ENCODE assay signal across 9 cellular contexts in the genomic region with DNA sequence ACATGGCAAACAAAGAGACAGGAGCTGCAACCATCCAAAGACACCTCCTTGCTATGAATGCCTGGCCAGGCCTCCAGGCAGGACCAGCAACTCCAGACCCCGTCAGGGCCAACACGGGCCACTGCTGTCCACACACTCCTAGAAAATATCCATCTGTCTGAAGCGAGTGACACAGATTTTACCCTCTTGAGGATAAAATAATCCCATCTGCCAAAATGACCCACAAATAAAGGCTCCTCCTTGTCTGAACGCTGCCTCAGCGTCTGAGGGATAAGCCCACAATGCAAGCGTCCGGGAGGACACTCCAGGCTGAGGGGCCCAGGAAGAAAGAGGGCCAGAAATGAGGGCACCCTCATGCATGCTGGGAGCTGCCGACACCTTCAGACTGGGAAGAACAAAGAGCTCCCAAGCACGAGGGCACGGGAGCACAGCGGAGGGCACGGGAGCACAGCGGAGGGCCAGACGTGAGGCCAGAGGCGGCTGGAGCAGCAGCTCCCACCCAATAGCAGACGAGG.
DNase-seq lines count a peak whose midpoint lies in the region; ATAC-seq and TF ChIP-seq lines count a peak whose summit lies in the region.
"Had no signal": no experiment of that assay in that cellular context is flagged by ENCODE, and none has a peak within 500 bp of the region (broad histone marks: within the 10 kb centered on the region; RNA-seq: fewer than 3 reads in every experiment).

No MANE protein-coding gene starts in this region.

- H3K27ac ChIP-seq in mesenchymal stem cell (ENCODE audit: low read length, poor library complexity, severe bottlenecking) = peak overlapping the region; percentile 9
- H3K27ac ChIP-seq in ascending aorta = no peak overlapping the region

- TF ChIP-seq CTCF in ascending aorta (IDR thresholded peaks at IDR 0.05) = no peak

- H2AFZ ChIP-seq in mesenchymal stem cell (ENCODE audit: low read depth, low read length) = no peak overlapping the region

- H2BK12ac ChIP-seq in mesenchymal stem cell (ENCODE audit: low read length in 2 of 2) = no peak overlapping the region

- H3K9me3 ChIP-seq in mesenchymal stem cell (ENCODE audit: control insufficient read depth, low read length) (no peaks in the 10 kb centered on the region), ascending aorta (no peaks in the 10 kb centered on the region)

- H3K14ac ChIP-seq in mesenchymal stem cell (ENCODE audit: low read length in 2 of 2) = no peak overlapping the region

- no peak overlapping the region for H3K4ac ChIP-seq in mesenchymal stem cell (ENCODE audit: low read depth in 1 of 2, low read length in 2 of 2)

- no peak overlapping the region for H4K8ac ChIP-seq in mesenchymal stem cell (ENCODE audit: low read length)

- H3K36me3 ChIP-seq in mesenchymal stem cell (ENCODE audit: control insufficient read depth in 1 of 2, insufficient read depth in 2 of 2, low read depth in 1 of 2, low read length in 2 of 2) = peaks cover 4 to 7% of the 10 kb centered on the region in 2 experiments
- H3K36me3 ChIP-seq in ascending aorta = no peaks in the 10 kb centered on the region

- H3K4me3 ChIP-seq in mesenchymal stem cell (ENCODE audit: insufficient read depth in 1 of 2, low read depth in 1 of 2, low read length in 2 of 2) = peak overlapping the region in 1 of 2 experiments; percentile 13
- no peak overlapping the region for H3K4me3 ChIP-seq in ascending aorta

- H2BK15ac ChIP-seq in mesenchymal stem cell (ENCODE audit: low read depth, poor library complexity, severe bottlenecking) = no peak overlapping the region

- intact Hi-C loops in Right ventricle myocardium superior (cut with DNase I) = no loop called here
- intact Hi-C loops in cardiac septum (cut with DNase I) = no loop called here
- intact Hi-C loops in ascending aorta (cut with DNase I) = no loop called here

- peak overlapping the region; percentile 66 for H3K9ac ChIP-seq in mesenchymal stem cell (ENCODE audit: low read length)

- H3K79me1 ChIP-seq in mesenchymal stem cell (replicated peaks; ENCODE audit: low read length, poor library complexity, severe bottlenecking) = peaks cover 3% of the 10 kb centered on the region

- H3K4me1 ChIP-seq in mesenchymal stem cell (ENCODE audit: control insufficient read depth, insufficient read depth, low read depth, low read length) (peaks cover 36% of the 10 kb centered on the region), ascending aorta (peaks cover 0 to 7% of the 10 kb centered on the region in 2 donors)

- no peak overlapping the region for H2BK120ac ChIP-seq in mesenchymal stem cell (ENCODE audit: low read depth, low read length)

- peak; percentile 45 for ATAC-seq in Right ventricle myocardium superior (ENCODE audit: poor library complexity)

- peak overlapping the region in 1 of 2 experiments; percentile 42 for H3K18ac ChIP-seq in mesenchymal stem cell (ENCODE audit: low read depth in 1 of 2, low read length in 2 of 2)

- no peak overlapping the region for H2BK5ac ChIP-seq in mesenchymal stem cell (ENCODE audit: low read depth, low read length, poor library complexity, severe bottlenecking)

- no peak overlapping the region for H3K23ac ChIP-seq in mesenchymal stem cell (ENCODE audit: low read length in 2 of 2)

- DNase-seq in Right ventricle myocardium superior = no peak
- no peak for DNase-seq in cardiac septum (ENCODE audit: low spot score)
- peak; percentile 55 for DNase-seq in cerebellum (ENCODE audit: low spot score)
- DNase-seq in mesenchymal stem cell = no peak
- no peak for DNase-seq in CD1c-positive myeloid dendritic cell (ENCODE audit: extremely low spot score)
- DNase-seq in occipital lobe (lab: John Stamatoyannopoulos, UW) = no peak
- no peak for DNase-seq in NAMALWA (ENCODE audit: low spot score)
- no peak for DNase-seq in ascending aorta (ENCODE audit: low spot score in 2 of 2)
- DNase-seq: GDM1 had no signal

- peak overlapping the region; percentile 8 for H4K91ac ChIP-seq in mesenchymal stem cell (ENCODE audit: low read length)

- H2AK5ac ChIP-seq in mesenchymal stem cell (ENCODE audit: low read length, severe bottlenecking) = peak overlapping the region; percentile 7

- H3K27me3 ChIP-seq in mesenchymal stem cell (ENCODE audit: control insufficient read depth in 1 of 2, insufficient read depth in 1 of 2, low read length in 2 of 2) (no peaks in the 10 kb centered on the region), ascending aorta (no peaks in the 10 kb centered on the region)

- WGBS in mesenchymal stem cell = 83% methylated on average over 15 of the region's 16 CpGs

- no peak overlapping the region for H3K4me2 ChIP-seq in mesenchymal stem cell (ENCODE audit: low read length, poor library complexity, severe bottlenecking)
